10 cellular contexts compared by ENCODE assay signal in genomic region chr13:93794197-93794885, GRCh38.
DNase-seq lines count a peak whose midpoint lies in the region; ATAC-seq and TF ChIP-seq lines count a peak whose summit lies in the region.
"Had no signal": no experiment of that assay in that cellular context is flagged by ENCODE, and none has a peak within 500 bp of the region (broad histone marks: within the 10 kb centered on the region; RNA-seq: fewer than 3 reads in every experiment).

No MANE protein-coding gene starts in this region.

- DNase-seq in GM10266 (ENCODE audit: extremely low spot score) (peak; percentile 4), mucosa of gallbladder (ENCODE audit: low spot score) (no peak), substantia nigra (lab: John Stamatoyannopoulos, UW) (no peak), NAMALWA (ENCODE audit: low spot score) (no peak), cortex of kidney (lab: John Stamatoyannopoulos, UW) (no peak)
- peak; percentile 16 for DNase-seq in activated T-helper 2 cell treated with anti-CD3 and anti-CD28 coated beads, Interferon-gamma antibody, Interleukin-2, Interleukin-4, amounts not matched to agents 10 μg/mL and 5 μg/mL and 100 μg/mL, durations not matched to agents 14 hours and 24 hours and 36 hours (ENCODE audit: low spot score)
- DNase-seq: activated B cell treated with CpG ODN at 0.5 μM for 24 hours, NCI-H345 had no signal

- H3K27ac Mint-ChIP-seq in activated T-helper 2 cell treated with anti-CD3 and anti-CD28 coated beads, Interferon-gamma antibody, Interleukin-2, Interleukin-4, amounts not matched to agents 10 μg/mL and 5 μg/mL and 100 μg/mL, durations not matched to agents 14 hours and 24 hours and 36 hours: no peak overlapping the region
- H3K27ac Mint-ChIP-seq: activated B cell treated with CpG ODN at 0.5 μM for 24 hours had no signal

- no peak overlapping the region for H3K4me3 Mint-ChIP-seq in activated T-helper 2 cell treated with anti-CD3 and anti-CD28 coated beads, Interferon-gamma antibody, Interleukin-2, Interleukin-4, amounts not matched to agents 10 μg/mL and 5 μg/mL and 100 μg/mL, durations not matched to agents 14 hours and 24 hours and 36 hours (ENCODE audit: low read depth)
- H3K4me3 Mint-ChIP-seq: activated B cell treated with CpG ODN at 0.5 μM for 24 hours had no signal

- ATAC-seq in GM19463 (IDR thresholded peaks at IDR 0.05; ENCODE audit: unreplicated experiment) (peak; percentile 79), HG03103 (IDR thresholded peaks at IDR 0.05; ENCODE audit: low read depth, unreplicated experiment) (peak; percentile 55)

- H3K27ac ChIP-seq in substantia nigra (ENCODE audit: low read depth, low read length, poor library complexity, severe bottlenecking): no peak overlapping the region

- peaks cover 15% of the 10 kb centered on the region for H3K27me3 Mint-ChIP-seq in activated T-helper 2 cell treated with anti-CD3 and anti-CD28 coated beads, Interferon-gamma antibody, Interleukin-2, Interleukin-4, amounts not matched to agents 10 μg/mL and 5 μg/mL and 100 μg/mL, durations not matched to agents 14 hours and 24 hours and 36 hours (ENCODE audit: low read depth)
- H3K27me3 Mint-ChIP-seq: activated B cell treated with CpG ODN at 0.5 μM for 24 hours had no signal

- no peaks in the 10 kb centered on the region for H3K36me3 Mint-ChIP-seq in activated T-helper 2 cell treated with anti-CD3 and anti-CD28 coated beads, Interferon-gamma antibody, Interleukin-2, Interleukin-4, amounts not matched to agents 10 μg/mL and 5 μg/mL and 100 μg/mL, durations not matched to agents 14 hours and 24 hours and 36 hours (ENCODE audit: low read depth)

- no peak for TF ChIP-seq CTCF in GM10266 (IDR thresholded peaks at IDR 0.05; ENCODE audit: control insufficient read depth, insufficient read depth, low read depth, missing control alignments)

- intact Hi-C loops in activated T-helper 2 cell treated with anti-CD3 and anti-CD28 coated beads, Interferon-gamma antibody, Interleukin-2, Interleukin-4, amounts not matched to agents 10 μg/mL and 5 μg/mL and 100 μg/mL, durations not matched to agents 14 hours and 24 hours and 36 hours (cut with micrococcal nuclease): loop anchor here (1.0 to 5.0 kb wide), 3 partner anchors 43 to 624 kb away; no protein-coding TSS in a partner anchor

- H3K9me3 Mint-ChIP-seq in activated T-helper 2 cell treated with anti-CD3 and anti-CD28 coated beads, Interferon-gamma antibody, Interleukin-2, Interleukin-4, amounts not matched to agents 10 μg/mL and 5 μg/mL and 100 μg/mL, durations not matched to agents 14 hours and 24 hours and 36 hours: peaks cover 12% of the 10 kb centered on the region
- H3K9me3 Mint-ChIP-seq: activated B cell treated with CpG ODN at 0.5 μM for 24 hours had no signal

- H3K4me1 Mint-ChIP-seq in activated T-helper 2 cell treated with anti-CD3 and anti-CD28 coated beads, Interferon-gamma antibody, Interleukin-2, Interleukin-4, amounts not matched to agents 10 μg/mL and 5 μg/mL and 100 μg/mL, durations not matched to agents 14 hours and 24 hours and 36 hours (ENCODE audit: low read depth): peaks cover 8% of the 10 kb centered on the region
- H3K4me1 Mint-ChIP-seq: activated B cell treated with CpG ODN at 0.5 μM for 24 hours had no signal

Comparison
In these comparisons a context has a peak if more than half of its experiments do, and no peak if none do; other contexts are left out.
1. DNase-seq: peak in GM10266 (single experiment) and activated T-helper 2 cell treated with anti-CD3 and anti-CD28 coated beads, Interferon-gamma antibody, Interleukin-2, Interleukin-4, amounts not matched to agents 10 μg/mL and 5 μg/mL and 100 μg/mL, durations not matched to agents 14 hours and 24 hours and 36 hours (single experiment); none in mucosa of gallbladder (single experiment), substantia nigra (0 of 49), NAMALWA (single experiment) and cortex of kidney (single experiment).